In the genomic region with DNA sequence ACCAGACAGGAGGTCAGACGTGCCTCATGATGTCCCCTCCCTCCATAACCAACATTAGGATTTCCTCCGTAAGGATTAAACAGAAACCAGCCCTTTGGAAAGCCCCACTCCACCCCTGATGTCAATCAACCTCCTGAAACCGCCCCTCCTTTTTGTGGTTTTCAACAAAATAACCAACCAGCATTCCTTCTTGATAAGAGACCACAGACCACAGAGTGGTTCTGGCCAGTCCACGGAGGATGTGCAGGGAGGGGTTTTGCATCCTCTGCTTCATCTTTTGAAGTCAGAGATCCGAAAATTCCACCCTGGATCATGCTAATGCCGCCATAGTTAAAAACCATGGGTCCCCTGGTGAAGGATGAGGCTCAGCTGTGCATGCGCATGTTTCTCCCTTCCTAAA, we compare ENCODE assay signal across 10 cellular contexts.
DNase-seq lines count a peak whose midpoint lies in the region; ATAC-seq and TF ChIP-seq lines count a peak whose summit lies in the region.
"Had no signal": no experiment of that assay in that cellular context is flagged by ENCODE, and none has a peak within 500 bp of the region (broad histone marks: within the 10 kb centered on the region; RNA-seq: fewer than 3 reads in every experiment).

No MANE protein-coding gene starts in this region.

- intact Hi-C loops in Caco-2 (cut with micrococcal nuclease; ENCODE audit: unreplicated experiment) = no loop called here
- intact Hi-C loops in spleen (cut with DNase I; ENCODE audit: low total_unique reads) = no loop called here
- intact Hi-C loops in gastrocnemius medialis (cut with DNase I; ENCODE audit: low total_unique reads) = loop anchor here (10.0 kb wide), 1 partner anchor 385 kb away; no protein-coding TSS in a partner anchor

- H3K36me3 ChIP-seq in Caco-2 (ENCODE audit: control insufficient read depth, insufficient read depth, low read length) (no peaks in the 10 kb centered on the region), SJCRH30 (no peaks in the 10 kb centered on the region), spleen (no peaks in the 10 kb centered on the region), gastrocnemius medialis (no peaks in the 10 kb centered on the region)

- TF ChIP-seq POLR2A in spleen (IDR thresholded peaks at IDR 0.05) (no peak), gastrocnemius medialis (IDR thresholded peaks at IDR 0.05) (no peak)

- no peak for TF ChIP-seq CTCF in Caco-2 (IDR thresholded peaks at IDR 0.05; ENCODE audit: insufficient read depth in 1 of 2, low read depth in 1 of 2, low read length in 1 of 2, severe bottlenecking in 1 of 2, unreplicated experiment in 1 of 2)
- TF ChIP-seq CTCF in fibroblast of the aortic adventitia (IDR thresholded peaks at IDR 0.05; ENCODE audit: insufficient read depth, low read length) = no peak
- TF ChIP-seq CTCF in spleen (IDR thresholded peaks at IDR 0.05 in 8 of 11, conservative IDR thresholded peaks at IDR 0.05 in 3 of 11) = no peak
- TF ChIP-seq CTCF in gastrocnemius medialis (IDR thresholded peaks at IDR 0.05 in 4 of 5, conservative IDR thresholded peaks at IDR 0.05 in 1 of 5) = no peak

- H3K9me3 ChIP-seq in Caco-2 (no peaks in the 10 kb centered on the region), SJCRH30 (replicated peaks) (no peaks in the 10 kb centered on the region), spleen (no peaks in the 10 kb centered on the region), gastrocnemius medialis (no peaks in the 10 kb centered on the region)

- H3K4me1 ChIP-seq in Caco-2 = no peaks in the 10 kb centered on the region
- no peaks in the 10 kb centered on the region for H3K4me1 ChIP-seq in SJCRH30
- H3K4me1 ChIP-seq in spleen = no peaks in the 10 kb centered on the region
- H3K4me1 ChIP-seq in gastrocnemius medialis = no peaks in the 10 kb centered on the region

- H3K27me3 ChIP-seq in Caco-2 (replicated peaks; ENCODE audit: control insufficient read depth, insufficient read depth, low read length) (no peaks in the 10 kb centered on the region), SJCRH30 (no peaks in the 10 kb centered on the region), spleen (replicated peaks in 1 of 7) (peaks cover 0 to 36% (median 0%) of the 10 kb centered on the region in 7 donors), gastrocnemius medialis (no peaks in the 10 kb centered on the region)

- no peaks in the 10 kb centered on the region for H3K4me1 Mint-ChIP-seq in Caco-2 (ENCODE audit: low read depth, unreplicated experiment)

- H3K27ac Mint-ChIP-seq in Caco-2 (ENCODE audit: unreplicated experiment) = no peak overlapping the region

- CTCF ChIA-PET in Caco-2 (lab: Charles Lee) = no interaction called here

- H3K4me3 ChIP-seq in Caco-2 (ENCODE audit: low read depth, low read length) (no peak overlapping the region), SJCRH30 (no peak overlapping the region), fibroblast of the aortic adventitia (ENCODE audit: low read depth, low read length) (no peak overlapping the region), spleen (no peak overlapping the region), gastrocnemius medialis (no peak overlapping the region)
- H3K4me3 ChIP-seq: lung had no signal

- 17 to 35% (median 20%) methylated on average over 7 of the region's 7 CpGs for WGBS in spleen, 5 donors

- peaks cover 5% of the 10 kb centered on the region for H3K27me3 Mint-ChIP-seq in Caco-2 (ENCODE audit: insufficient read depth, unreplicated experiment)

- H3K4me3 Mint-ChIP-seq in Caco-2 (ENCODE audit: unreplicated experiment) = peak overlapping the region; percentile 8

- H3K27ac ChIP-seq in SJCRH30 = no peak overlapping the region
- no peak overlapping the region for H3K27ac ChIP-seq in spleen
- H3K27ac ChIP-seq in gastrocnemius medialis = no peak overlapping the region

- in situ Hi-C loops in gastrocnemius medialis (cut with MboI; ENCODE audit: low sequenced_read_pairs in 4 of 4) = loop anchor here in 1 of 4 donors (10.0 to 25.0 kb wide), 2 partner anchors 165 to 372 kb away; no protein-coding TSS in a partner anchor

- no peaks in the 10 kb centered on the region for H3K9me3 Mint-ChIP-seq in Caco-2 (ENCODE audit: unreplicated experiment)

- H3K36me3 Mint-ChIP-seq in Caco-2 (ENCODE audit: insufficient read depth, unreplicated experiment) = no peaks in the 10 kb centered on the region

- ATAC-seq in HG02678 (IDR thresholded peaks at IDR 0.05; ENCODE audit: unreplicated experiment) (peak; percentile 56), gastrocnemius medialis (no peak)

- DNase-seq in Caco-2 (no peak), SJCRH30 (peak; percentile 7 to 10), fibroblast of the aortic adventitia (ENCODE audit: low read depth) (peak; percentile 72), nucleus accumbens (lab: John Stamatoyannopoulos, UW) (no peak), spleen (no peak), gastrocnemius medialis (no peak)
- no peak for DNase-seq in stimulated activated CD4-positive, alpha-beta T cell treated with anti-CD3 and anti-CD28 coated beads, Interleukin-1b, Interleukin-23, amount 100 ng/mL, for 48 hours
- DNase-seq: NCI-H2029 treated with DMSO at 0.1 percent for 48 hours had no signal

- POLR2A ChIA-PET in Caco-2 (lab: Charles Lee) = no interaction called here

- BruUV-seq in Caco-2 (replicated peaks; lab: Mats Ljungman, UMichigan) = no TSS peak

Comparison
In these comparisons a context has a peak if more than half of its experiments do, and no peak if none do; other contexts are left out.
1. DNase-seq: peak in SJCRH30 (2 of 2) and fibroblast of the aortic adventitia (single experiment); none in Caco-2 (0 of 2), nucleus accumbens (0 of 56), stimulated activated CD4-positive, alpha-beta T cell treated with anti-CD3 and anti-CD28 coated beads, Interleukin-1b, Interleukin-23, amount 100 ng/mL, for 48 hours (single experiment), spleen (single experiment) and gastrocnemius medialis (0 of 2).